In the genomic region with DNA sequence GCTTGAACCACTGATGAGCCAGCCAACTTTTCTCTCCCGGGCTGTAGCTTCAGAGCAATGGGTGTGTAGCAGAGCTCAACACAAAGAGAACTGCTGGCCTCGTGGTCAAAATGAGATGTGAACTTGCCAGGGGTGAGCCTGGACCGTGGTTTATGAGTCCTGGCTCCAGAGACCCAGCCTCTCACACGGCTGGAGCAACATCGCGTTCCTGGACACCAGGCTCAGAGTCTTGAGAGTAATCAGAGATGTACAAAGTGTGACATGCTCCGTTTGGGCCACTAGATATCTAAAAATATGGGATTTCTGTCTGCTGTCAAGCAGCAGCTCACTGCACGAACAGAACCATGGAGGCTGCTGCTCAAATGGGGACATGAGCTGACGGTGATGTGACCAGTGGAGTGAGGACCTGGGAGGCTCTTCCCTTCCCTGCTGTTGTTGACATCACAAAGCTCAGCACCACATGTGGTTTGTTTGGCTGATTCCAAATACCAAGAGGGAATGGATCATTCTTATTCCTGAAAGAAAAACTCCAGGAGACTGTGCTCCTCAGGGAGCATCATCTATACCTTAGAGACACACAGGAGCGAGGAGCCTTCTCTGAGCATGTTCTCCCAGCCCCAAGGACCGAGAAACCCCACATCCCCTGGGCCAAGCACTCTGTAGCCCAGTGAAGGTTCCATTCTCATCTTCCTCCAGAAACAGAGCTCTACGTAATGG, we compare ENCODE assay signal across 1 cellular context.
TF ChIP-seq lines count a peak whose summit lies in the region.

No MANE protein-coding gene starts in this region.

TF ChIP-seq in GM23338, 12 proteins besides CTCF, POLR2A, EP300 and RAD21:
- TF ChIP-seq REST (IDR thresholded peaks at IDR 0.05; ENCODE audit: unreplicated experiment) (no peak), ZNF331 (CRISPR knock-in tag; IDR thresholded peaks at IDR 0.05; ENCODE audit: low read depth) (no peak), ETS1 (IDR thresholded peaks at IDR 0.05) (no peak), STAT1 (IDR thresholded peaks at IDR 0.05; ENCODE audit: unreplicated experiment) (no peak), POLR2AphosphoS5 (IDR thresholded peaks at IDR 0.05; ENCODE audit: low read depth) (no peak), ZNF462 (CRISPR knock-in tag; IDR thresholded peaks at IDR 0.05) (no peak), EZH2 (IDR thresholded peaks at IDR 0.05; ENCODE audit: low read depth, unreplicated experiment) (no peak), CREB1 (CRISPR knock-in tag; IDR thresholded peaks at IDR 0.05; ENCODE audit: low read depth) (no peak), EZH2phosphoT487 (IDR thresholded peaks at IDR 0.05; ENCODE audit: unreplicated experiment) (no peak), ZNF114 (CRISPR knock-in tag; IDR thresholded peaks at IDR 0.05) (no peak), JUNB (IDR thresholded peaks at IDR 0.05; ENCODE audit: unreplicated experiment) (no peak), NANOG (IDR thresholded peaks at IDR 0.05; ENCODE audit: borderline replicate concordance) (no peak)
TF ChIP-seq in GM23338: peak in this region for 0.
